ENCODE assay signal across 20 cellular contexts in genomic region chr5:5290674-5291334, GRCh38.
"Had no signal": no experiment of that assay in that cellular context is flagged by ENCODE, and none has a peak within 500 bp of the region (broad histone marks: within the 10 kb centered on the region; RNA-seq: fewer than 3 reads in every experiment).

No MANE protein-coding gene starts in this region.

- H3K9me3 ChIP-seq: esophagus squamous epithelium, sigmoid colon had no signal

- H3K27me3 ChIP-seq: esophagus squamous epithelium, gastroesophageal sphincter, sigmoid colon, spleen had no signal

- ATAC-seq: gastroesophageal sphincter; left ventricle myocardium superior; stimulated activated naive CD8-positive, alpha-beta T cell treated with anti-CD3 and anti-CD28 coated beads, Interleukin-15, Interleukin-2, amounts not matched to agents 100 U/mL and 50 U/mL, for 24 hours; T-helper 17 cell had no signal

- DNase-seq: activated CD4-positive, alpha-beta T cell treated with anti-CD3 and anti-CD28 coated beads for 4 hours; activated CD4-positive, alpha-beta T cell treated with anti-CD3 and anti-CD28 coated beads, Interleukin-2, amount 50 U/mL, for 48 hours; activated CD4-positive, CD25-positive, alpha-beta regulatory T cell; activated CD8-positive, alpha-beta memory T cell treated with anti-CD3 and anti-CD28 coated beads, Interleukin-2, amount 50 U/mL, for 48 hours; activated effector memory CD4-positive, alpha-beta T cell treated with Interleukin-2 at 50 U/mL for 16 hours; activated naive CD4-positive, alpha-beta T cell treated with anti-CD3 and anti-CD28 coated beads, Interleukin-2, amount 10 ng/mL, durations not matched to agents 7 days and 5 days; activated T-cell treated with anti-CD3 and anti-CD28 coated beads, Interleukin-2, amount 50 U/mL, for 48 hours; cerebellar nuclear complex; cortex of kidney; endodermal cell; esophagus squamous epithelium; hypothalamus; nucleus accumbens; sigmoid colon; stimulated activated CD4-positive, alpha-beta T cell treated with anti-CD3 and anti-CD28 coated beads, Interleukin-4, amount 100 ng/mL, for 4 hours; stimulated activated naive CD8-positive, alpha-beta T cell treated with anti-CD3 and anti-CD28 coated beads, Interleukin-15, Interleukin-2, amounts not matched to agents 100 U/mL and 50 U/mL, for 24 hours; T-helper 17 cell had no signal

- H3K4me3 ChIP-seq: esophagus squamous epithelium, gastroesophageal sphincter, sigmoid colon, spleen had no signal

- H3K4me1 ChIP-seq: esophagus squamous epithelium, gastroesophageal sphincter, sigmoid colon had no signal

- H3K36me3 ChIP-seq: esophagus squamous epithelium, gastroesophageal sphincter, sigmoid colon, spleen had no signal

- H3K27ac ChIP-seq: esophagus squamous epithelium, gastroesophageal sphincter, sigmoid colon had no signal
